In genomic region chr2:127386764-127387654, GRCh38 we compare ENCODE assay signal across 8 cellular contexts. TPM values are rescaled to one million over a fixed set of nuclear protein-coding genes. Genes with fewer than 3 reads are reported as not detected.
A peak's percentile ranks its signal among the peaks of the same experiment; 100 is the strongest.
DNase-seq lines count a peak whose midpoint lies in the region; ATAC-seq and TF ChIP-seq lines count a peak whose summit lies in the region.

No MANE protein-coding gene starts in this region.

- no peaks in the 10 kb centered on the region for H3K9me3 ChIP-seq in Panc1 (ENCODE audit: control insufficient read depth, insufficient read depth, low read depth, low read length)

- peak overlapping the region; percentile 82 for H3K27ac ChIP-seq in Panc1 (ENCODE audit: low read length)

- no peaks in the 10 kb centered on the region for H3K36me3 ChIP-seq in Panc1 (ENCODE audit: control insufficient read depth, insufficient read depth, low read length)

- BruUV-seq in Panc1 (replicated peaks; lab: Mats Ljungman, UMichigan) = TSS peak; percentile 70

- in situ Hi-C loops in Panc1 (cut with HindIII; ENCODE audit: low pct_unique_long_range_greater_than_20kb, low sequenced_read_pairs) = no loop called here

- no peaks in the 10 kb centered on the region for H3K27me3 ChIP-seq in Panc1 (ENCODE audit: control insufficient read depth, insufficient read depth, low read length)

- H3K4me1 ChIP-seq in Panc1 (ENCODE audit: control insufficient read depth, insufficient read depth, low read length) = peaks cover 37% of the 10 kb centered on the region

- peak overlapping the region; percentile 85 for H3K27ac Mint-ChIP-seq in activated T-helper 1 cell treated with anti-CD3 and anti-CD28 coated beads, Interleukin-12 subunit alpha, Interleukin-12 subunit beta, Interleukin-2, Interleukin-4 antibody, amounts not matched to agents 30 ng/mL and 10 ng/mL and 1 ng/mL, durations not matched to agents 14 hours and 24 hours and 36 hours
- peak overlapping the region; percentile 71 to 98 (median 94) for H3K27ac Mint-ChIP-seq in naive thymus-derived CD8-positive, alpha-beta T cell
- peak overlapping the region; percentile 97 for H3K27ac Mint-ChIP-seq in stimulated activated naive B cell treated with anti-CD40 and anti-IgM and Interleukin-4, amounts not matched to agents 10 μg/mL and 1 μg/mL and 100 μg/mL, for 72 hours

- H3K4me3 ChIP-seq in Panc1 (ENCODE audit: low read depth in 2 of 2, low read length in 2 of 2) = peak overlapping the region; percentile 79 to 86
- H3K4me3 ChIP-seq in fibroblast of mammary gland (ENCODE audit: control insufficient read depth, low read depth, low read length) = peak overlapping the region; percentile 71

- H3K9me3 Mint-ChIP-seq in activated T-helper 1 cell treated with anti-CD3 and anti-CD28 coated beads, Interleukin-12 subunit alpha, Interleukin-12 subunit beta, Interleukin-2, Interleukin-4 antibody, amounts not matched to agents 30 ng/mL and 10 ng/mL and 1 ng/mL, durations not matched to agents 14 hours and 24 hours and 36 hours = no peaks in the 10 kb centered on the region
- peaks cover 0 to 2% (median 0%) of the 10 kb centered on the region in 9 donors for H3K9me3 Mint-ChIP-seq in naive thymus-derived CD8-positive, alpha-beta T cell
- H3K9me3 Mint-ChIP-seq in stimulated activated naive B cell treated with anti-CD40 and anti-IgM and Interleukin-4, amounts not matched to agents 10 μg/mL and 1 μg/mL and 100 μg/mL, for 72 hours = peaks cover 0 to 4% of the 10 kb centered on the region in 2 donors

- CTCF ChIA-PET in Panc1 (lab: Charles Lee) = no interaction called here

- H3K4me1 Mint-ChIP-seq in activated T-helper 1 cell treated with anti-CD3 and anti-CD28 coated beads, Interleukin-12 subunit alpha, Interleukin-12 subunit beta, Interleukin-2, Interleukin-4 antibody, amounts not matched to agents 30 ng/mL and 10 ng/mL and 1 ng/mL, durations not matched to agents 14 hours and 24 hours and 36 hours (ENCODE audit: low read depth) = peaks cover 66% of the 10 kb centered on the region
- H3K4me1 Mint-ChIP-seq in naive thymus-derived CD8-positive, alpha-beta T cell = peaks cover 41 to 82% (median 70%) of the 10 kb centered on the region in 4 donors
- peaks cover 50 to 81% of the 10 kb centered on the region in 2 donors for H3K4me1 Mint-ChIP-seq in stimulated activated naive B cell treated with anti-CD40 and anti-IgM and Interleukin-4, amounts not matched to agents 10 μg/mL and 1 μg/mL and 100 μg/mL, for 72 hours

- TF ChIP-seq CTCF in Panc1 (IDR thresholded peaks at IDR 0.05) (no peak), fibroblast of mammary gland (conservative IDR thresholded peaks at IDR 0.05; ENCODE audit: control insufficient read depth, insufficient read depth, low read depth, low read length) (no peak)

- H3K4me3 Mint-ChIP-seq in activated T-helper 1 cell treated with anti-CD3 and anti-CD28 coated beads, Interleukin-12 subunit alpha, Interleukin-12 subunit beta, Interleukin-2, Interleukin-4 antibody, amounts not matched to agents 30 ng/mL and 10 ng/mL and 1 ng/mL, durations not matched to agents 14 hours and 24 hours and 36 hours = peak overlapping the region; percentile 96
- peak overlapping the region; percentile 86 to 95 (median 90) for H3K4me3 Mint-ChIP-seq in naive thymus-derived CD8-positive, alpha-beta T cell
- peak overlapping the region; percentile 89 to 90 for H3K4me3 Mint-ChIP-seq in stimulated activated naive B cell treated with anti-CD40 and anti-IgM and Interleukin-4, amounts not matched to agents 10 μg/mL and 1 μg/mL and 100 μg/mL, for 72 hours

- DNase-seq in DMS 273 treated with DMSO at 0.1 percent for 48 hours (lab: John Stamatoyannopoulos, UW) (peak; percentile 56), KG1 (lab: John Stamatoyannopoulos, UW) (peak; percentile 59), Panc1 (ENCODE audit: low read depth, low spot score) (no peak), fibroblast of mammary gland (ENCODE audit: low read depth) (peak; percentile 82)
- DNase-seq in activated T-helper 1 cell treated with anti-CD3 and anti-CD28 coated beads, Interleukin-12 subunit alpha, Interleukin-12 subunit beta, Interleukin-2, Interleukin-4 antibody, amounts not matched to agents 30 ng/mL and 10 ng/mL and 1 ng/mL, durations not matched to agents 14 hours and 24 hours and 36 hours (ENCODE audit: low spot score) = peak; percentile 74
- DNase-seq in naive thymus-derived CD8-positive, alpha-beta T cell = peak; percentile 72 to 93 (median 84)
- DNase-seq in stimulated activated naive B cell treated with anti-CD40 and anti-IgM and Interleukin-4, amounts not matched to agents 10 μg/mL and 1 μg/mL and 100 μg/mL, for 72 hours = peak; percentile 74

- no peaks in the 10 kb centered on the region for H3K27me3 Mint-ChIP-seq in activated T-helper 1 cell treated with anti-CD3 and anti-CD28 coated beads, Interleukin-12 subunit alpha, Interleukin-12 subunit beta, Interleukin-2, Interleukin-4 antibody, amounts not matched to agents 30 ng/mL and 10 ng/mL and 1 ng/mL, durations not matched to agents 14 hours and 24 hours and 36 hours (ENCODE audit: insufficient read depth)
- H3K27me3 Mint-ChIP-seq in naive thymus-derived CD8-positive, alpha-beta T cell = no peaks in the 10 kb centered on the region
- H3K27me3 Mint-ChIP-seq in stimulated activated naive B cell treated with anti-CD40 and anti-IgM and Interleukin-4, amounts not matched to agents 10 μg/mL and 1 μg/mL and 100 μg/mL, for 72 hours = no peaks in the 10 kb centered on the region

- peak; percentile 65 for ATAC-seq in GM21717 (IDR thresholded peaks at IDR 0.05; ENCODE audit: unreplicated experiment)
- peak; percentile 87 for ATAC-seq in Panc1
- ATAC-seq in naive thymus-derived CD8-positive, alpha-beta T cell = peak; percentile 67 to 72
- ATAC-seq in stimulated activated naive B cell treated with anti-CD40 and anti-IgM and Interleukin-4, amounts not matched to agents 10 μg/mL and 1 μg/mL and 100 μg/mL, for 72 hours (replicated peaks) = peak; percentile 78 to 82

- POLR2A ChIA-PET in Panc1 (lab: Charles Lee) = interaction anchor here (0.6 kb wide), 1 partner anchor 142 kb away, joined by 8 read pairs; no protein-coding TSS in a partner anchor
- POLR2A ChIA-PET in naive thymus-derived CD8-positive, alpha-beta T cell (lab: Charles Lee) = interaction anchor here (0.6 to 1.1 kb wide), 6 partner anchors 8 to 141 kb away, joined by 3 to 5 read pairs (median 4); no protein-coding TSS in a partner anchor

- H3K36me3 Mint-ChIP-seq in activated T-helper 1 cell treated with anti-CD3 and anti-CD28 coated beads, Interleukin-12 subunit alpha, Interleukin-12 subunit beta, Interleukin-2, Interleukin-4 antibody, amounts not matched to agents 30 ng/mL and 10 ng/mL and 1 ng/mL, durations not matched to agents 14 hours and 24 hours and 36 hours (ENCODE audit: low read depth) = peaks cover 21% of the 10 kb centered on the region
- H3K36me3 Mint-ChIP-seq in naive thymus-derived CD8-positive, alpha-beta T cell = peaks cover 0 to 8% (median 8%) of the 10 kb centered on the region in 3 donors
- peaks cover 8 to 29% of the 10 kb centered on the region in 2 donors for H3K36me3 Mint-ChIP-seq in stimulated activated naive B cell treated with anti-CD40 and anti-IgM and Interleukin-4, amounts not matched to agents 10 μg/mL and 1 μg/mL and 100 μg/mL, for 72 hours

- intact Hi-C loops in Panc1 (cut with micrococcal nuclease; ENCODE audit: unreplicated experiment) = no loop called here
- intact Hi-C loops in activated T-helper 1 cell treated with anti-CD3 and anti-CD28 coated beads, Interleukin-12 subunit alpha, Interleukin-12 subunit beta, Interleukin-2, Interleukin-4 antibody, amounts not matched to agents 30 ng/mL and 10 ng/mL and 1 ng/mL, durations not matched to agents 14 hours and 24 hours and 36 hours (cut with micrococcal nuclease) = loop anchor here (1.0 to 5.0 kb wide), 8 partner anchors 29 to 730 kb away; partner anchors contain the start of genes GYPC, IWS1, SAP130 and SFT2D3

RNA-seq across cellular contexts. Expression of gene MAP3K2, which starts 0.8 kb away (rescaled TPM):
- total RNA-seq in Panc1 (2021; ENCODE audit: unreplicated experiment) = 70.6 TPM
- 12.9 TPM for polyA plus RNA-seq in Panc1 (2012; ENCODE audit: insufficient read length)
- total RNA-seq in activated T-helper 1 cell treated with anti-CD3 and anti-CD28 coated beads, Interleukin-12 subunit alpha, Interleukin-12 subunit beta, Interleukin-2, Interleukin-4 antibody, amounts not matched to agents 30 ng/mL and 10 ng/mL and 1 ng/mL, durations not matched to agents 14 hours and 24 hours and 36 hours = 64.1 and 66.1 TPM in 2 replicates
- total RNA-seq in naive thymus-derived CD8-positive, alpha-beta T cell = 10 to 100 TPM; 75.0 to 80.6 TPM
- polyA plus RNA-seq in naive thymus-derived CD8-positive, alpha-beta T cell = 10 to 100 TPM; 36.0 to 51.9 (median 40.8) TPM

RNA-seq across cellular contexts. Expression of gene PROC, which starts 31.2 kb away (rescaled TPM):
- 1.1 TPM for total RNA-seq in Panc1 (2021; ENCODE audit: unreplicated experiment)
- polyA plus RNA-seq in Panc1 (2012; ENCODE audit: insufficient read length) = 3.0 TPM
- 0.29 TPM in 2 replicates for total RNA-seq in activated T-helper 1 cell treated with anti-CD3 and anti-CD28 coated beads, Interleukin-12 subunit alpha, Interleukin-12 subunit beta, Interleukin-2, Interleukin-4 antibody, amounts not matched to agents 30 ng/mL and 10 ng/mL and 1 ng/mL, durations not matched to agents 14 hours and 24 hours and 36 hours
- total RNA-seq in naive thymus-derived CD8-positive, alpha-beta T cell = not detected
- polyA plus RNA-seq in naive thymus-derived CD8-positive, alpha-beta T cell = not detected
